ENCODE assay signal across 14 cellular contexts in the genomic region with DNA sequence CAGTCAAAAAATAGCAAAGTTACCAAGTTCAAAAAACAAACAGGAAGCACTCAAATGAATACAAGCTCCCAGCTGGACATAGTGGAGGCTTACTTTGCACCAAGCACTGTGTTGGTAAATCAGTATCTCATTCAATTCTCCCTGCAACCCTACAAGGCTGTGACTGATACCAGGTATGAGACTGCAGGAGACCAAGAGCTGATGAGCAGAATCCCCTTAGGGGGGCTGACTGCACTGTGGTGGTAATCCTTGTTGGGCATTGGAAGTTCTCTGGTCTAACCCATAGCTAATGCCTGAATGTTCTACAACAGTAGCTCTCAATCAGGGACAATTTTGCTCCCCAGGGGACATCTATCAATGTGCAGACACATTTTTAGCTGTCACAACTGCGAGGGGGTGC. TPM values are rescaled to one million over a fixed set of nuclear protein-coding genes. Genes with fewer than 3 reads are reported as not detected.
"Had no signal": no experiment of that assay in that cellular context is flagged by ENCODE, and none has a peak within 500 bp of the region (broad histone marks: within the 10 kb centered on the region; RNA-seq: fewer than 3 reads in every experiment).

No MANE protein-coding gene starts in this region.

- H3K4me3 ChIP-seq: esophagus muscularis mucosa, gastrocnemius medialis, mucosa of descending colon, thyroid gland had no signal

- DNase-seq: cortex of kidney; effector memory CD8-positive, alpha-beta T cell; gastrocnemius medialis; islet precursor cell; mucosa of descending colon; naive thymus-derived CD8-positive, alpha-beta T cell; posterior cingulate gyrus; small intestine; stimulated activated CD4-positive, alpha-beta T cell treated with anti-CD3 and anti-CD28 coated beads, Interleukin-2, amount 100 ng/mL, for 48 hours; stimulated activated naive CD4-positive, alpha-beta T cell treated with Interleukin-2 at 50 U/mL for 16 hours; thyroid gland had no signal

- H3K4me1 ChIP-seq: gastrocnemius medialis had no signal

- ATAC-seq: effector memory CD8-positive, alpha-beta T cell; gastrocnemius medialis; mucosa of descending colon; naive thymus-derived CD8-positive, alpha-beta T cell had no signal

- H3K27me3 ChIP-seq: esophagus muscularis mucosa, gastrocnemius medialis, neutrophil, thyroid gland had no signal

- H3K9me3 ChIP-seq: esophagus muscularis mucosa, gastrocnemius medialis, mucosa of descending colon, neutrophil, thyroid gland had no signal

- H3K36me3 ChIP-seq: esophagus muscularis mucosa, gastrocnemius medialis, neutrophil, thyroid gland had no signal

- H3K27ac ChIP-seq: epithelial cell of prostate, esophagus muscularis mucosa, gastrocnemius medialis, neutrophil, thyroid gland had no signal

RNA-seq across cellular contexts. Expression of gene CDH2, which starts 26.0 kb away (rescaled TPM):
- total RNA-seq: naive thymus-derived CD8-positive, alpha-beta T cell had no signal
- polyA plus RNA-seq: naive thymus-derived CD8-positive, alpha-beta T cell had no signal
